Comparison of ENCODE assay signal across 25 cellular contexts in the genomic region with DNA sequence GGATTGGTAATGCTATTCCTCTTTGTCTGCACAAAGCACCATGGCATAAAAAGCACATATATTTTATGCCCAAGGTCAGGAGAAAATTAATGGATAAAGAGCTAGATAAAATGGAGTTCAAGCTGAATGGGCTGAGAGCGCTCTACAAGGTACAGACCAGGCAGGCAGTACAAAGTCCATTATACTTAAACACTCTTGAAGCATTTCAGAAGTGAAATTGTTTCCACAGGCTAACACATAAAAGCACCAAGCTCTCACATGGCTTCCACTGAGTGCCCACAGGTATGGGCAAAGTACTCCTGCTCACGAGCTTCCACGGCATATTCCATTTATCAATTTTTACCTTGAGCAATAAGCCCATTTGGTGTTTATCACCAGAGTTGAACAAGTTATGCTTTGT.
A peak's percentile ranks its signal among the peaks of the same experiment; 100 is the strongest.
DNase-seq lines count a peak whose midpoint lies in the region; ATAC-seq and TF ChIP-seq lines count a peak whose summit lies in the region.
"Had no signal": no experiment of that assay in that cellular context is flagged by ENCODE, and none has a peak within 500 bp of the region (broad histone marks: within the 10 kb centered on the region; RNA-seq: fewer than 3 reads in every experiment).

No MANE protein-coding gene starts in this region.

- H3K4me1 ChIP-seq in cardiac muscle cell (ENCODE audit: low read depth) (peaks cover 50% of the 10 kb centered on the region), heart left ventricle (peaks cover 0 to 12% (median 3%) of the 10 kb centered on the region in 12 donors), thyroid gland (no peaks in the 10 kb centered on the region)
- H3K4me1 ChIP-seq: A549, SJSA1 had no signal

- H3K27ac ChIP-seq in cardiac muscle cell (peak overlapping the region; percentile 68), heart left ventricle (no peak overlapping the region), thyroid gland (no peak overlapping the region)
- H3K27ac ChIP-seq: A549, PC-9, SJSA1 had no signal

- H3K36me3 ChIP-seq in cardiac muscle cell (no peaks in the 10 kb centered on the region), heart left ventricle (no peaks in the 10 kb centered on the region), thyroid gland (no peaks in the 10 kb centered on the region)
- H3K36me3 ChIP-seq: SJSA1 had no signal

- WGBS in heart left ventricle, 4 donors, result 79 to 89% (median 85%) methylated on average over 3 of the region's 3 CpGs
- WGBS in thyroid gland, 2 donors, result 40 to 59% methylated on average over 3 of the region's 3 CpGs

- DNase-seq in cardiac muscle cell (ENCODE audit: low read depth in 1 of 2, low spot score in 1 of 2) (peak in 1 of 2 donors; percentile 39), heart left ventricle (no peak), NCI-H2227 treated with DMSO at 0.1 percent for 48 hours (lab: John Stamatoyannopoulos, UW) (peak; percentile 96), mucosa of gallbladder (ENCODE audit: low spot score) (peak; percentile 11), thyroid gland (peak; percentile 4), AG08395 (ENCODE audit: low spot score) (no peak), NOMO-1 treated with DMSO at 0.1 percent for 48 hours (lab: John Stamatoyannopoulos, UW; ENCODE audit: unreplicated experiment) (no peak)
- DNase-seq: C1 segment of cervical spinal cord; CD4-positive, alpha-beta memory T cell; COR-L47; Kasumi-1; NCI-H1092 treated with DMSO at 0.1 percent for 48 hours; NCI-H1436; NCI-H2029; NCI-H345; NCI-H510A treated with DMSO at 0.1 percent for 48 hours; NCI-H82; NK-92 treated with Interleukin-12 subunit alpha and Interleukin-12 subunit beta, amount 100 ng/mL, for 24 hours; PC-9; Right ventricle myocardium superior; RPMI8226 had no signal

- intact Hi-C loops in heart left ventricle (cut with DNase I), result no loop called here
- intact Hi-C loops in thyroid gland (cut with DNase I), result no loop called here

- ATAC-seq in heart left ventricle, result no peak
- no peak for ATAC-seq in HG03439 (IDR thresholded peaks at IDR 0.05; ENCODE audit: unreplicated experiment)
- ATAC-seq: A549, HepG2 had no signal

- H3K27me3 ChIP-seq in cardiac muscle cell, result no peaks in the 10 kb centered on the region
- H3K27me3 ChIP-seq in heart left ventricle, result no peaks in the 10 kb centered on the region
- no peaks in the 10 kb centered on the region for H3K27me3 ChIP-seq in thyroid gland
- H3K27me3 ChIP-seq: SJSA1 had no signal

- no peaks in the 10 kb centered on the region for H3K9me3 ChIP-seq in cardiac muscle cell (ENCODE audit: low read depth)
- H3K9me3 ChIP-seq in heart left ventricle, result no peaks in the 10 kb centered on the region
- H3K9me3 ChIP-seq in thyroid gland, result no peaks in the 10 kb centered on the region
- H3K9me3 ChIP-seq: A549, SJSA1 had no signal

- TF ChIP-seq CTCF in cardiac muscle cell (IDR thresholded peaks at IDR 0.05; ENCODE audit: low read depth, low read length) (no peak), heart left ventricle (IDR thresholded peaks at IDR 0.05) (no peak), thyroid gland (IDR thresholded peaks at IDR 0.05) (no peak)

- no peak for TF ChIP-seq POLR2A in heart left ventricle (IDR thresholded peaks at IDR 0.05)
- TF ChIP-seq POLR2A in thyroid gland (IDR thresholded peaks at IDR 0.05), result no peak

- no peak overlapping the region for H3K4me3 ChIP-seq in cardiac muscle cell
- no peak overlapping the region for H3K4me3 ChIP-seq in heart left ventricle
- H3K4me3 ChIP-seq in thyroid gland (replicated peaks in 1 of 3), result no peak overlapping the region
- H3K4me3 ChIP-seq: A549, PC-9, SJSA1 had no signal

Comparison
In these comparisons a context has a peak if more than half of its experiments do, and no peak if none do; other contexts are left out.
1. DNase-seq: peak in NCI-H2227 treated with DMSO at 0.1 percent for 48 hours (single experiment), mucosa of gallbladder (single experiment) and thyroid gland (2 of 2); none in heart left ventricle (0 of 5), AG08395 (single experiment) and NOMO-1 treated with DMSO at 0.1 percent for 48 hours (single experiment).